Comparison of ENCODE assay signal across 3 cellular contexts in the genomic region with DNA sequence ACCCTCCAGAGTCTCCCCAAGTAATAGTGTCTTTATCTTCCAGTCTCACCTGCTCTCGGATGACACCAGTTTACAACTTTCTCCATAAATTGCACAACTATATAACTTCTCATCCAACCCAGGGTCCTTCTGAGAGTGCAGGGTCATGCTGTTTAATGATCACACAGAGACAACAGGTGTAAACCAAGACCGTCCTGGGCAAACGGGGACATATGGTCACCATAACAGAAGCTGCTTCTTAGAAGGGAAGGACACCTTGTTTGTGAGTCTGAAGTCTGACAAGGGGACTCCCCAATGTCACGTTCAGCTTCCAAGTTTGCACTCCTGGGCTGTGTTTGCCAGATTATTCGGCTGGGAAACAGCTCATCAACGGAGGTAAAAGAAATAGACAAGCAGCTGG.
A peak's percentile ranks its signal among the peaks of the same experiment; 100 is the strongest.
TF ChIP-seq lines count a peak whose summit lies in the region.

No MANE protein-coding gene starts in this region.

TF ChIP-seq in K562, 482 proteins besides CTCF, POLR2A, EP300 and RAD21:
- TF ChIP-seq CEBPB (tag; IDR thresholded peaks at IDR 0.05) (peak; percentile 67), CBFA2T3 (IDR thresholded peaks at IDR 0.05) (peak; percentile 33), PTTG1 (tag; IDR thresholded peaks at IDR 0.05; ENCODE audit: low read depth) (no peak), XRCC3 (IDR thresholded peaks at IDR 0.05) (no peak)

TF ChIP-seq in HepG2, 621 proteins besides CTCF, POLR2A, EP300 and RAD21:
- no peak for TF ChIP-seq EZH2 (conservative IDR thresholded peaks at IDR 0.05; ENCODE audit: low read depth, low read length)
- TF ChIP-seq ZNF816 (CRISPR knock-in tag; IDR thresholded peaks at IDR 0.05; ENCODE audit: borderline replicate concordance): no peak
- TF ChIP-seq CEBPB (IDR thresholded peaks at IDR 0.05; ENCODE audit: borderline replicate concordance, low read depth, low read length): 0 out of 2 replicates have a peak, but pooled peaks have one; percentile 31

TF ChIP-seq in SK-N-SH treated with all-trans-retinoic acid at 6 μM for 48 hours, 23 proteins besides CTCF, POLR2A, EP300 and RAD21:
- no peak for TF ChIP-seq ZFP3 (CRISPR knock-in tag; IDR thresholded peaks at IDR 0.05)
